In genomic region chr1:18907021-18907913, GRCh38 we compare ENCODE assay signal across 8 cellular contexts. TPM values are rescaled to one million over a fixed set of nuclear protein-coding genes. Genes with fewer than 3 reads are reported as not detected.
DNase-seq lines count a peak whose midpoint lies in the region; ATAC-seq and TF ChIP-seq lines count a peak whose summit lies in the region.

No MANE protein-coding gene starts in this region.

- H3K4me3 ChIP-seq in foreskin fibroblast (ENCODE audit: low read depth in 1 of 2, low read length in 2 of 2) (no peak overlapping the region), urinary bladder (ENCODE audit: low read depth, low read length) (no peak overlapping the region)

- H3K4me1 ChIP-seq in urinary bladder (ENCODE audit: insufficient read depth): no peaks in the 10 kb centered on the region

- no peaks in the 10 kb centered on the region for H3K27me3 Mint-ChIP-seq in CD4-positive, alpha-beta T cell

- intact Hi-C loops in CD4-positive, alpha-beta T cell (cut with DNase I, micrococcal nuclease): loop anchor here (1.0 to 10.0 kb wide), 7 partner anchors 20 to 978 kb away; partner anchors contain the start of gene OTUD3 (in 1 of the 2)

- H3K36me3 Mint-ChIP-seq in CD4-positive, alpha-beta T cell (ENCODE audit: low read depth): peaks cover 67% of the 10 kb centered on the region

- H3K4me3 Mint-ChIP-seq in CD4-positive, alpha-beta T cell: peak overlapping the region; percentile 17

- CTCF ChIA-PET in CD4-positive, alpha-beta T cell (lab: Charles Lee): interaction anchor here (0.6 to 5.3 kb wide), 25 partner anchors 8 to 206 kb away, joined by 3 to 60 read pairs (median 4); partner anchors contain the start of gene IFFO2

- peak; percentile 98 for TF ChIP-seq CTCF in CD4-positive, alpha-beta T cell (IDR thresholded peaks at IDR 0.05)
- TF ChIP-seq CTCF in foreskin fibroblast (IDR thresholded peaks at IDR 0.05; ENCODE audit: low read depth, low read length): peak; percentile 89
- peak in 2 of 3 donors; percentile 45 to 89 for TF ChIP-seq CTCF in omental fat pad (IDR thresholded peaks at IDR 0.05)

- H3K27me3 ChIP-seq in CD4-positive, alpha-beta T cell (ENCODE audit: control insufficient read depth, insufficient read depth, low read length): no peaks in the 10 kb centered on the region

- peaks cover 2% of the 10 kb centered on the region for H3K36me3 ChIP-seq in urinary bladder (ENCODE audit: insufficient read depth)

- H3K9me3 ChIP-seq in CD4-positive, alpha-beta T cell (ENCODE audit: control insufficient read depth, low read length): no peaks in the 10 kb centered on the region

- POLR2A ChIA-PET in CD4-positive, alpha-beta T cell (lab: Charles Lee): interaction anchor here (1.1 to 2.9 kb wide), 8 partner anchors 17 to 167 kb away, joined by 4 to 27 read pairs (median 6); partner anchors contain the start of gene IFFO2

- H3K4me1 Mint-ChIP-seq in CD4-positive, alpha-beta T cell (ENCODE audit: low read depth): peaks cover 18% of the 10 kb centered on the region

- 37% methylated on average over 16 of the region's 16 CpGs for WGBS in urinary bladder

- peak; percentile 21 to 54 (median 47) for DNase-seq in CD4-positive, alpha-beta T cell
- peak; percentile 79 for DNase-seq in HT-29 (ENCODE audit: low spot score)
- DNase-seq in RPMI8226: peak; percentile 73
- peak; percentile 80 for DNase-seq in activated effector memory CD4-positive, alpha-beta T cell treated with anti-CD3 and anti-CD28 coated beads, Interleukin-2, amount 50 U/mL, for 16 hours
- DNase-seq in foreskin fibroblast: peak; percentile 33 to 80
- DNase-seq in omental fat pad (ENCODE audit: low spot score): no peak

- ATAC-seq in CD4-positive, alpha-beta T cell (ENCODE audit: poor library complexity): no peak
- ATAC-seq in omental fat pad (ENCODE audit: low FRiP score) (no peak), GM18870 (IDR thresholded peaks at IDR 0.05; ENCODE audit: unreplicated experiment) (no peak)

- peak overlapping the region; percentile 28 for H3K27ac Mint-ChIP-seq in CD4-positive, alpha-beta T cell

- no peaks in the 10 kb centered on the region for H3K9me3 Mint-ChIP-seq in CD4-positive, alpha-beta T cell

- no peak overlapping the region for H3K27ac ChIP-seq in CD4-positive, alpha-beta T cell (ENCODE audit: low read depth, low read length)
- H3K27ac ChIP-seq in urinary bladder (ENCODE audit: low read depth): peak overlapping the region; percentile 13

RNA-seq across cellular contexts. Expression of gene ALDH4A1, which starts 4.9 kb away (rescaled TPM):
- total RNA-seq in CD4-positive, alpha-beta T cell: under 1 TPM; 0.61 to 0.71 TPM
- total RNA-seq in HT-29 (2014; rRNA removed; shearing (Covaris generic)): 60.7 and 68.0 TPM in 2 replicates
- 10 to 100 TPM; 22.2 to 96.8 (median 67.3) TPM for total RNA-seq in omental fat pad
- total RNA-seq in urinary bladder: 11.9 TPM
- 26.0 TPM for polyA plus RNA-seq in urinary bladder

RNA-seq across cellular contexts. Expression of gene TAS1R2, which starts 47.8 kb away (rescaled TPM):
- total RNA-seq in CD4-positive, alpha-beta T cell: not detected
- total RNA-seq in HT-29 (2014; rRNA removed; shearing (Covaris generic)): not detected in 2 replicates
- total RNA-seq in omental fat pad (not detected), urinary bladder (not detected)
- polyA plus RNA-seq in urinary bladder: not detected

RNA-seq across cellular contexts. Expression of gene IFFO2, which starts 49.2 kb away (rescaled TPM):
- total RNA-seq in CD4-positive, alpha-beta T cell: 100 to 1,000 TPM; 106 to 112 TPM
- total RNA-seq in HT-29 (2014; rRNA removed; shearing (Covaris generic)): 93.6 and 101 TPM in 2 replicates
- total RNA-seq in omental fat pad (10 to 100 TPM in 1 of 4 donors, 1 to 10 TPM in 3; 2.3 to 12.9 (median 7.7) TPM), urinary bladder (4.3 TPM)
- polyA plus RNA-seq in urinary bladder: 14.2 TPM
